1 cellular context compared by ENCODE assay signal in genomic region chr3:134462236-134463059, GRCh38.
A peak's percentile ranks its signal among the peaks of the same experiment; 100 is the strongest.
TF ChIP-seq lines count a peak whose summit lies in the region.

No MANE protein-coding gene starts in this region.

TF ChIP-seq in IMR-90, 13 proteins besides CTCF, POLR2A, EP300 and RAD21:
- TF ChIP-seq MAFK (IDR thresholded peaks at IDR 0.05; ENCODE audit: low read depth, low read length) (peak; percentile 63; the same call in 1 of the 2 replicates), FOS (IDR thresholded peaks at IDR 0.05; ENCODE audit: low read depth, low read length) (peak; percentile 61), NFE2L2 (IDR thresholded peaks at IDR 0.05; ENCODE audit: low read depth, low read length) (no peak), CEBPB (IDR thresholded peaks at IDR 0.05; ENCODE audit: low read depth, low read length) (peak; percentile 52; the same call in 1 of the 2 replicates)
- TF ChIP-seq, protein P1, sequence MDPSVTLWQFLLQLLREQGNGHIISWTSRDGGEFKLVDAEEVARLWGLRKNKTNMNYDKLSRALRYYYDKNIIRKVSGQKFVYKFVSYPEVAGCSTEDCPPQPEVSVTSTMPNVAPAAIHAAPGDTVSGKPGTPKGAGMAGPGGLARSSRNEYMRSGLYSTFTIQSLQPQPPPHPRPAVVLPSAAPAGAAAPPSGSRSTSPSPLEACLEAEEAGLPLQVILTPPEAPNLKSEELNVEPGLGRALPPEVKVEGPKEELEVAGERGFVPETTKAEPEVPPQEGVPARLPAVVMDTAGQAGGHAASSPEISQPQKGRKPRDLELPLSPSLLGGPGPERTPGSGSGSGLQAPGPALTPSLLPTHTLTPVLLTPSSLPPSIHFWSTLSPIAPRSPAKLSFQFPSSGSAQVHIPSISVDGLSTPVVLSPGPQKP (IDR thresholded peaks at IDR 0.05; ENCODE audit: borderline replicate concordance, low read depth, low read length) = no peak
TF ChIP-seq in IMR-90: peak in this region for 3.
